Comparison of ENCODE assay signal across 8 cellular contexts in the genomic region with DNA sequence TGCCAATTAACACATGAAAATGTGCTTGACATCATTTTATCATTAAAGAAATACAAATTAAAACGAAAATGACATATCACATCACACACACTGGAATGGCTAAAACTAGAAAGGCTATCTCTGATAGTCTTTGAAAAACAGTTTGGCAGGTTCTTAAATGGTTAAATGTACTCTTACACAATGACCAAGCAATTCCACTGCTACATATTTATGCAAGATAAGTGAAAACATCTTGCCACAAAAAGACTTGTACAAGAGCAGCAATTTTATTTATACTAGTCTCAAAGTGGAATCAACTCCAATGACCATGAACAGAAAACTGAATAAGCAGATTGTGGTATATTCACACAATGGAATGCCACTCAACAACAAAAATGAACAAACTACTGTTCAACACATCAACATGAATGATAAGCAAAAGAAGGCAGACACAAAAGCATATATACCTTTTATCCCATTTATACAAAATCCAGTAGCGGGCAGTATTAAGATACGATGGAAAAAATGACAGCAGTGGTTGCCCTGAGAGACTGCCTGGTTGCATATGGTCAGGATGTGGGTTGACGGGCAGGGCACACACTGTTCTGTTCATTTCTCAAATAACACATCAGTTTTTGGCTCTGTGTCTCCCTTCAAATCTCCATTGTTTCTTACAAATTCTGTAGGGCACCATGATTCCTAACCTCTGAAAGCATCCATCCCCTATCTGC. TPM values are rescaled to one million over a fixed set of nuclear protein-coding genes. Genes with fewer than 3 reads are reported as not detected.
DNase-seq lines count a peak whose midpoint lies in the region; ATAC-seq and TF ChIP-seq lines count a peak whose summit lies in the region.

No MANE protein-coding gene starts in this region.

- no peak overlapping the region for H3K4me3 ChIP-seq in astrocyte of the spinal cord (ENCODE audit: low read depth, low read length)

- intact Hi-C loops in activated CD4-positive, alpha-beta T cell treated with anti-CD3 and anti-CD28 coated beads for 36 hours (cut with DNase I, micrococcal nuclease), result loop anchor here in 1 of 2 experiments (10.0 kb wide), 2 partner anchors 353 to 513 kb away; no protein-coding TSS in a partner anchor
- intact Hi-C loops in sciatic nerve (cut with DNase I), result no loop called here

- peak; percentile 59 for DNase-seq in activated CD4-positive, alpha-beta T cell treated with anti-CD3 and anti-CD28 coated beads for 36 hours
- no peak for DNase-seq in activated CD4-positive, alpha-beta T cell treated with anti-CD3 and anti-CD28 coated beads for 1 hour
- DNase-seq in NCI-H226 (peak; percentile 32), astrocyte of the spinal cord (ENCODE audit: low read depth, low spot score) (peak; percentile 49), sciatic nerve (ENCODE audit: low spot score) (no peak), globus pallidus (ENCODE audit: low spot score) (no peak), AG20443 (ENCODE audit: low spot score) (no peak), NCI-H2029 (lab: John Stamatoyannopoulos, UW) (no peak)

- CTCF ChIA-PET in activated CD4-positive, alpha-beta T cell treated with anti-CD3 and anti-CD28 coated beads for 36 hours (lab: Charles Lee), result no interaction called here

- H3K4me3 Mint-ChIP-seq in activated CD4-positive, alpha-beta T cell treated with anti-CD3 and anti-CD28 coated beads for 36 hours, result peak overlapping the region; percentile 40

- POLR2A ChIA-PET in activated CD4-positive, alpha-beta T cell treated with anti-CD3 and anti-CD28 coated beads for 36 hours (lab: Charles Lee), result no interaction called here

- peaks cover 60% of the 10 kb centered on the region for H3K4me1 Mint-ChIP-seq in activated CD4-positive, alpha-beta T cell treated with anti-CD3 and anti-CD28 coated beads for 36 hours

- no peaks in the 10 kb centered on the region for H3K27me3 Mint-ChIP-seq in activated CD4-positive, alpha-beta T cell treated with anti-CD3 and anti-CD28 coated beads for 36 hours

- in situ Hi-C loops in astrocyte of the spinal cord (cut with HindIII; ENCODE audit: low sequenced_read_pairs), result no loop called here

- peaks cover 62% of the 10 kb centered on the region for H3K36me3 Mint-ChIP-seq in activated CD4-positive, alpha-beta T cell treated with anti-CD3 and anti-CD28 coated beads for 36 hours (ENCODE audit: low read depth)

- TF ChIP-seq CTCF in astrocyte of the spinal cord (IDR thresholded peaks at IDR 0.05; ENCODE audit: low read depth, low read length), result no peak

- H3K9me3 Mint-ChIP-seq in activated CD4-positive, alpha-beta T cell treated with anti-CD3 and anti-CD28 coated beads for 36 hours (ENCODE audit: low read depth), result peaks cover 1% of the 10 kb centered on the region

- peak overlapping the region; percentile 84 for H3K27ac Mint-ChIP-seq in activated CD4-positive, alpha-beta T cell treated with anti-CD3 and anti-CD28 coated beads for 36 hours

- peak; percentile 80 for ATAC-seq in activated CD4-positive, alpha-beta T cell treated with anti-CD3 and anti-CD28 coated beads for 36 hours
- peak; percentile 85 for ATAC-seq in sciatic nerve

RNA-seq across cellular contexts. Expression of gene SP100, which starts 25.3 kb away (rescaled TPM):
- total RNA-seq in activated CD4-positive, alpha-beta T cell treated with anti-CD3 and anti-CD28 coated beads for 36 hours, result 100 to 1,000 TPM; 150 to 174 TPM
- total RNA-seq in sciatic nerve, result 126 TPM

Comparison
In these comparisons a context has a peak if more than half of its experiments do, and no peak if none do; other contexts are left out.
1. DNase-seq: peak in activated CD4-positive, alpha-beta T cell treated with anti-CD3 and anti-CD28 coated beads for 36 hours (single experiment), NCI-H226 (single experiment) and astrocyte of the spinal cord (single experiment); none in activated CD4-positive, alpha-beta T cell treated with anti-CD3 and anti-CD28 coated beads for 1 hour (single experiment), sciatic nerve (single experiment), globus pallidus (single experiment), AG20443 (single experiment) and NCI-H2029 (single experiment).